In the genomic region with DNA sequence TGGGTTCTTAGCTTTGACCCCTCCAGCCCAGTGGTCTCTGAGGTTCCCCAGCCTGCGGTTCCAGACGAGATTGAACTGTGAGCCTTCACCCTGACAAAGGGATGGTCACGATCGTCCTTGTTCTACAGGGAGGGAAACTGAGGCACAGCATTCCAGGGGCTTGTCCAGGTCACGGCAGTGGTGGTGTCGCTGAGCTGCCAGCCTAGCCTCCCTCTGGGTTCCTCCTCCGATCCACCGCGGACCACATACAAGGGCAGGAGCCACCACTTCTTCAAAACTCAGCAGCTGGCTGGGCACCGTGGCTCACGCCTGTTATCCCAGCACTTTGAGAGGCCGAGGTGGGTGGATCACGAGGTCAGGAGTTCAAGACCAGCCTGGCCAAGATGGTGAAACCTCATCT, we compare ENCODE assay signal across 29 cellular contexts. TPM values are rescaled to one million over a fixed set of nuclear protein-coding genes. Genes with fewer than 3 reads are reported as not detected.
DNase-seq lines count a peak whose midpoint lies in the region; ATAC-seq and TF ChIP-seq lines count a peak whose summit lies in the region.
"Had no signal": no experiment of that assay in that cellular context is flagged by ENCODE, and none has a peak within 500 bp of the region (broad histone marks: within the 10 kb centered on the region; RNA-seq: fewer than 3 reads in every experiment).

No MANE protein-coding gene starts in this region.

- H3K36me3 Mint-ChIP-seq in activated naive CD8-positive, alpha-beta T cell treated with anti-CD3 and anti-CD28 coated beads, Interleukin-2, amount 10 ng/mL, durations not matched to agents 7 days and 5 days = no peaks in the 10 kb centered on the region
- H3K36me3 Mint-ChIP-seq in activated naive CD8-positive, alpha-beta T cell treated with anti-CD3 and anti-CD28 coated beads for 36 hours = no peaks in the 10 kb centered on the region
- peaks cover 2% of the 10 kb centered on the region for H3K36me3 Mint-ChIP-seq in osteocyte (ENCODE audit: unreplicated experiment)

- POLR2A ChIA-PET in activated naive CD8-positive, alpha-beta T cell treated with anti-CD3 and anti-CD28 coated beads, Interleukin-2, amount 10 ng/mL, durations not matched to agents 7 days and 5 days (lab: Charles Lee) = no interaction called here

- H3K4me3 ChIP-seq in aorta (ENCODE audit: low read length in 2 of 2) = no peak overlapping the region
- H3K4me3 ChIP-seq: adrenal gland, BLaER1, body of pancreas, dorsolateral prefrontal cortex, heart right ventricle, ovary, smooth muscle cell, tibial artery had no signal

- DNase-seq in activated naive CD8-positive, alpha-beta T cell treated with anti-CD3 and anti-CD28 coated beads, Interleukin-2, amount 10 ng/mL, durations not matched to agents 7 days and 5 days = peak; percentile 4
- no peak for DNase-seq in activated naive CD8-positive, alpha-beta T cell treated with anti-CD3 and anti-CD28 coated beads for 36 hours
- DNase-seq in ecto neural progenitor cell (ENCODE audit: low spot score) = peak; percentile 22
- peak; percentile 56 for DNase-seq in osteocyte (ENCODE audit: extremely low spot score, unreplicated experiment)
- DNase-seq in aorta = peak; percentile 26 to 46
- DNase-seq: activated CD8-positive, alpha-beta T cell treated with anti-CD3 and anti-CD28 coated beads, Interleukin-2, amount 10 ng/mL, durations not matched to agents 7 days and 5 days; activated T-cell treated with anti-CD3 and anti-CD28 coated beads, Interleukin-2, amount 50 U/mL, for 4 hours; cerebellar nuclear complex; DMS153; heart right ventricle; kidney glomerular epithelial cell; NCI-H1417; NCI-H2029; PC-3; stimulated activated CD4-positive, alpha-beta T cell treated with anti-CD3 and anti-CD28 coated beads, Interleukin-1b, Interleukin-23, amount 100 ng/mL, for 48 hours; T-helper 2 cell had no signal

- TF ChIP-seq CTCF in osteocyte (IDR thresholded peaks at IDR 0.05) = no peak

- no peak overlapping the region for H3K27ac Mint-ChIP-seq in activated naive CD8-positive, alpha-beta T cell treated with anti-CD3 and anti-CD28 coated beads, Interleukin-2, amount 10 ng/mL, durations not matched to agents 7 days and 5 days
- H3K27ac Mint-ChIP-seq in activated naive CD8-positive, alpha-beta T cell treated with anti-CD3 and anti-CD28 coated beads for 36 hours = no peak overlapping the region
- H3K27ac Mint-ChIP-seq in osteocyte (ENCODE audit: unreplicated experiment) = no peak overlapping the region
- H3K27ac Mint-ChIP-seq: natural killer cell treated with Interleukin-12 subunit alpha and Interleukin-12 subunit beta and Interleukin-15 and Interleukin-18, amount 100 ng/mL, for 72 hours; stimulated activated naive CD8-positive, alpha-beta T cell treated with anti-CD3 and anti-CD28 coated beads, Interleukin-15, amount 100 ng/mL, for 72 hours had no signal

- H3K27ac ChIP-seq in aorta (ENCODE audit: low read depth in 1 of 2, low read length in 2 of 2) = no peak overlapping the region
- H3K27ac ChIP-seq: adrenal gland, BLaER1, body of pancreas, dorsolateral prefrontal cortex, heart right ventricle, ovary, tibial artery had no signal

- intact Hi-C loops in aorta (cut with DNase I) = no loop called here

- no peak for ATAC-seq in activated naive CD8-positive, alpha-beta T cell treated with anti-CD3 and anti-CD28 coated beads, Interleukin-2, amount 10 ng/mL, durations not matched to agents 7 days and 5 days (ENCODE audit: low read depth)
- ATAC-seq in aorta (ENCODE audit: low FRiP score) (no peak), GM18502 (IDR thresholded peaks at IDR 0.05; ENCODE audit: poor library complexity, unreplicated experiment) (no peak), HG02678 (IDR thresholded peaks at IDR 0.05; ENCODE audit: unreplicated experiment) (no peak), GM19467 (IDR thresholded peaks at IDR 0.05; ENCODE audit: unreplicated experiment) (no peak)
- ATAC-seq: activated CD8-positive, alpha-beta T cell treated with anti-CD3 and anti-CD28 coated beads, Interleukin-2, amount 10 ng/mL, durations not matched to agents 7 days and 5 days; activated T-cell treated with anti-CD3 and anti-CD28 coated beads, Interleukin-2, amount 50 U/mL, for 4 hours; body of pancreas; HepG2; natural killer cell treated with Interleukin-12 subunit alpha and Interleukin-12 subunit beta and Interleukin-15 and Interleukin-18, amount 100 ng/mL, for 72 hours; PC-3; stimulated activated naive CD8-positive, alpha-beta T cell treated with anti-CD3 and anti-CD28 coated beads, Interleukin-15, amount 100 ng/mL, for 72 hours had no signal

- H3K4me3 Mint-ChIP-seq in activated naive CD8-positive, alpha-beta T cell treated with anti-CD3 and anti-CD28 coated beads, Interleukin-2, amount 10 ng/mL, durations not matched to agents 7 days and 5 days = no peak overlapping the region
- H3K4me3 Mint-ChIP-seq in activated naive CD8-positive, alpha-beta T cell treated with anti-CD3 and anti-CD28 coated beads for 36 hours = no peak overlapping the region
- H3K4me3 Mint-ChIP-seq in osteocyte (ENCODE audit: unreplicated experiment) = no peak overlapping the region
- H3K4me3 Mint-ChIP-seq: activated CD8-positive, alpha-beta T cell treated with anti-CD3 and anti-CD28 coated beads, Interleukin-2, amount 10 ng/mL, durations not matched to agents 7 days and 5 days; activated T-cell treated with anti-CD3 and anti-CD28 coated beads, Interleukin-2, amount 50 U/mL, for 4 hours; natural killer cell treated with Interleukin-12 subunit alpha and Interleukin-12 subunit beta and Interleukin-15 and Interleukin-18, amount 100 ng/mL, for 72 hours; stimulated activated naive CD8-positive, alpha-beta T cell treated with anti-CD3 and anti-CD28 coated beads, Interleukin-15, amount 100 ng/mL, for 72 hours had no signal

- no peaks in the 10 kb centered on the region for H3K4me1 Mint-ChIP-seq in activated naive CD8-positive, alpha-beta T cell treated with anti-CD3 and anti-CD28 coated beads, Interleukin-2, amount 10 ng/mL, durations not matched to agents 7 days and 5 days
- H3K4me1 Mint-ChIP-seq in activated naive CD8-positive, alpha-beta T cell treated with anti-CD3 and anti-CD28 coated beads for 36 hours = no peaks in the 10 kb centered on the region
- no peaks in the 10 kb centered on the region for H3K4me1 Mint-ChIP-seq in osteocyte (ENCODE audit: unreplicated experiment)
- H3K4me1 Mint-ChIP-seq: stimulated activated naive CD8-positive, alpha-beta T cell treated with anti-CD3 and anti-CD28 coated beads, Interleukin-15, amount 100 ng/mL, for 72 hours had no signal

- peaks cover 7% of the 10 kb centered on the region for H3K9me3 Mint-ChIP-seq in activated naive CD8-positive, alpha-beta T cell treated with anti-CD3 and anti-CD28 coated beads, Interleukin-2, amount 10 ng/mL, durations not matched to agents 7 days and 5 days
- H3K9me3 Mint-ChIP-seq in activated naive CD8-positive, alpha-beta T cell treated with anti-CD3 and anti-CD28 coated beads for 36 hours = peaks cover 20% of the 10 kb centered on the region
- H3K9me3 Mint-ChIP-seq in osteocyte (ENCODE audit: unreplicated experiment) = peaks cover 9% of the 10 kb centered on the region
- H3K9me3 Mint-ChIP-seq: natural killer cell treated with Interleukin-12 subunit alpha and Interleukin-12 subunit beta and Interleukin-15 and Interleukin-18, amount 100 ng/mL, for 72 hours had no signal

- no peaks in the 10 kb centered on the region for H3K27me3 ChIP-seq in aorta (ENCODE audit: control insufficient read depth in 1 of 2, insufficient read depth in 2 of 2, low read length in 1 of 2)
- H3K27me3 ChIP-seq: BLaER1, body of pancreas, dorsolateral prefrontal cortex, heart right ventricle, ovary had no signal

- H3K36me3 ChIP-seq in aorta (ENCODE audit: control insufficient read depth in 1 of 2, insufficient read depth in 2 of 2, low read length in 1 of 2) = no peaks in the 10 kb centered on the region
- H3K36me3 ChIP-seq: adrenal gland, ovary, tibial artery had no signal

- peaks cover 2% of the 10 kb centered on the region for H3K27me3 Mint-ChIP-seq in activated naive CD8-positive, alpha-beta T cell treated with anti-CD3 and anti-CD28 coated beads, Interleukin-2, amount 10 ng/mL, durations not matched to agents 7 days and 5 days
- H3K27me3 Mint-ChIP-seq in activated naive CD8-positive, alpha-beta T cell treated with anti-CD3 and anti-CD28 coated beads for 36 hours = peaks cover 3% of the 10 kb centered on the region
- H3K27me3 Mint-ChIP-seq in osteocyte (ENCODE audit: unreplicated experiment) = no peaks in the 10 kb centered on the region

- H3K9me3 ChIP-seq in aorta (ENCODE audit: control insufficient read depth, low read length) = peaks cover 4% of the 10 kb centered on the region
- H3K9me3 ChIP-seq: ovary had no signal

- 90% methylated on average over 13 of the region's 13 CpGs for WGBS in aorta, 2 donors

- H3K4me1 ChIP-seq in aorta (ENCODE audit: control insufficient read depth in 1 of 2, insufficient read depth in 2 of 2, low read length in 2 of 2) = no peaks in the 10 kb centered on the region
- H3K4me1 ChIP-seq: adrenal gland, body of pancreas, heart right ventricle, tibial artery had no signal

RNA-seq across cellular contexts. Expression of a gene that starts 35.8 kb away (rescaled TPM):
- total RNA-seq in activated naive CD8-positive, alpha-beta T cell treated with anti-CD3 and anti-CD28 coated beads, Interleukin-2, amount 10 ng/mL, durations not matched to agents 7 days and 5 days = not detected
- under 1 TPM; 0.14 to 0.19 TPM for total RNA-seq in activated naive CD8-positive, alpha-beta T cell treated with anti-CD3 and anti-CD28 coated beads for 36 hours
- total RNA-seq in osteocyte = 0.62 and 0.73 TPM in 2 replicates
- 1 to 10 TPM; 1.2 to 4.8 TPM for total RNA-seq in aorta
- under 1 TPM in 1 of 2 donors, not detected in 1; 0.13 TPM for polyA plus RNA-seq in aorta
- total RNA-seq: activated CD8-positive, alpha-beta T cell treated with anti-CD3 and anti-CD28 coated beads, Interleukin-2, amount 10 ng/mL, durations not matched to agents 7 days and 5 days had no signal
